20 cellular contexts compared by ENCODE assay signal in the genomic region with DNA sequence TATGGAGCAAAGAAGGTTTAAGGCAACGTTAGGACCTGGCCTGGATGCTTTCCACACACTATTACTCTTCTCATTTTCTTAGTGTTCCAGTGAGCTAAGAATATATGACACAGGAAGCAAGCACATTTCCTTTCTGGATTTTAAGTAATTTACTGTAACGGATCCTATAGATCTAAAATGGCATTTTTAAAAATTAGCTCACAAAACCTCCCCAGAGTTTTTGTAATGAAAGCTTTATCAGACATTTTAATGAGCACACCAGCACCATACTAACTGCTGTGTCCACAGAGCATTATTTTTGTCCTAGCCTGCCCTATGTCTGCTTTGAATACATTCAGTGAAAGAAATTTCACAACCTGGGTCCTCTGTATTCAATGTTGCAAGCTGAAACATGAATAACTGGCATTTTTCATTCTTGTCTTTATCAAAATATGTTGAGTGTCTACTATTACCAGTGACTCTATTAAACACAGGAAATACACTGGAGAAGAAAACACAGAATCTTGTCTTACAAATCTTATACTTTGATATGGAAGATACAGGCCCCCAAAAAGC.
DNase-seq lines count a peak whose midpoint lies in the region; ATAC-seq, FAIRE-seq and TF ChIP-seq lines count a peak whose summit lies in the region.
"Had no signal": no experiment of that assay in that cellular context is flagged by ENCODE, and none has a peak within 500 bp of the region (broad histone marks: within the 10 kb centered on the region; RNA-seq: fewer than 3 reads in every experiment).

No MANE protein-coding gene starts in this region.

- no peak for FAIRE-seq in keratinocyte (lab: Jason Lieb, UNC)
- FAIRE-seq: A549, GM12892, GM19239 had no signal

- peak overlapping the region; percentile 39 for H3K4me2 ChIP-seq in keratinocyte (ENCODE audit: control insufficient read depth, extremely low read depth, insufficient read depth, low read depth, low read length)
- H3K4me2 ChIP-seq: A549, PC-9 had no signal

- H3K36me3 Mint-ChIP-seq in Calu3 (ENCODE audit: insufficient read depth, unreplicated experiment) = no peaks in the 10 kb centered on the region
- H3K36me3 Mint-ChIP-seq: CD4-positive, CD25-positive, alpha-beta regulatory T cell; IgD-negative memory B cell had no signal

- H3K27ac Mint-ChIP-seq in Calu3 (ENCODE audit: unreplicated experiment) = peak overlapping the region; percentile 18
- H3K27ac Mint-ChIP-seq: CD4-positive, CD25-positive, alpha-beta regulatory T cell; IgD-negative memory B cell had no signal

- ATAC-seq in HG03469 (IDR thresholded peaks at IDR 0.05; ENCODE audit: unreplicated experiment) = no peak
- ATAC-seq: A549 had no signal

- H3K9me1 ChIP-seq in keratinocyte (ENCODE audit: control insufficient read depth, extremely low read depth, insufficient read depth, low read length) = no peaks in the 10 kb centered on the region

- no peak overlapping the region for H3K4me3 Mint-ChIP-seq in Calu3 (ENCODE audit: low read depth, unreplicated experiment)
- H3K4me3 Mint-ChIP-seq: CD4-positive, CD25-positive, alpha-beta regulatory T cell; IgD-negative memory B cell had no signal

- intact Hi-C loops in Calu3 (cut with micrococcal nuclease; ENCODE audit: unreplicated experiment) (no loop called here), lower leg skin (cut with DNase I; ENCODE audit: low total_unique reads) (no loop called here)

- H3K9ac ChIP-seq in SK-N-MC (ENCODE audit: insufficient read length) (no peak overlapping the region), keratinocyte (ENCODE audit: control insufficient read depth, extremely low read depth, insufficient read depth, low read length) (no peak overlapping the region)

- H3K79me2 ChIP-seq in keratinocyte (ENCODE audit: control insufficient read depth, insufficient read depth, low read length) = no peaks in the 10 kb centered on the region

- dilution Hi-C loops in keratinocyte (cut with MboI; ENCODE audit: extremely low pct_ligation_motif_present, low sequenced_read_pairs) = no loop called here

- no peaks in the 10 kb centered on the region for H3K36me3 ChIP-seq in SK-N-MC (ENCODE audit: insufficient read depth, low read length)
- H3K36me3 ChIP-seq in keratinocyte (ENCODE audit: control insufficient read depth in 2 of 2, extremely low read depth in 1 of 2, insufficient read depth in 2 of 2, low read length in 2 of 2) = no peaks in the 10 kb centered on the region

- peak overlapping the region; percentile 37 for H3K4me3 ChIP-seq in SK-N-MC
- H3K4me3 ChIP-seq in epithelial cell of esophagus (ENCODE audit: low read length) = no peak overlapping the region
- H3K4me3 ChIP-seq in keratinocyte (ENCODE audit: control insufficient read depth in 2 of 3, extremely low read depth in 1 of 3, insufficient read depth in 2 of 3, low read depth in 1 of 3, low read length in 3 of 3) = no peak overlapping the region
- no peak overlapping the region for H3K4me3 ChIP-seq in lower leg skin (ENCODE audit: low read depth, poor library complexity, severe bottlenecking)
- H3K4me3 ChIP-seq: A549, PC-9 had no signal

- BruUV-seq in Calu3 (replicated peaks; lab: Mats Ljungman, UMichigan) = no TSS peak

- no peak for TF ChIP-seq CTCF in Calu3 (IDR thresholded peaks at IDR 0.05; ENCODE audit: unreplicated experiment)
- no peak for TF ChIP-seq CTCF in epithelial cell of esophagus (IDR thresholded peaks at IDR 0.05; ENCODE audit: insufficient read depth, low read depth, low read length, missing control alignments)
- no peak for TF ChIP-seq CTCF in keratinocyte (optimal IDR thresholded peaks at IDR 0.05 in 1 of 3, IDR thresholded peaks at IDR 0.05 in 1 of 3, conservative IDR thresholded peaks at IDR 0.05 in 1 of 3; ENCODE audit: extremely low read depth in 1 of 3, insufficient read depth in 2 of 3, low read length in 3 of 3)
- TF ChIP-seq CTCF in lower leg skin (IDR thresholded peaks at IDR 0.05) = no peak

- TF ChIP-seq POLR2A in lower leg skin (IDR thresholded peaks at IDR 0.05) = no peak

- CTCF ChIA-PET in Calu3 (lab: Charles Lee) = interaction anchor here (0.7 kb wide), 1 partner anchor 12 kb away, joined by 3 read pairs; no protein-coding TSS in a partner anchor

- H3K4me1 Mint-ChIP-seq in Calu3 (ENCODE audit: low read depth, unreplicated experiment) = peaks cover 25% of the 10 kb centered on the region
- H3K4me1 Mint-ChIP-seq: CD4-positive, CD25-positive, alpha-beta regulatory T cell; IgD-negative memory B cell had no signal

- peaks cover 5% of the 10 kb centered on the region for H3K9me3 Mint-ChIP-seq in Calu3 (ENCODE audit: low read depth, unreplicated experiment)

- H3K27ac ChIP-seq in SK-N-MC = peak overlapping the region; percentile 85
- H3K27ac ChIP-seq in keratinocyte (ENCODE audit: control insufficient read depth, insufficient read depth, low read length) = peak overlapping the region; percentile 33
- H3K27ac ChIP-seq: A549, PC-9 had no signal

- H3K9me3 ChIP-seq in SK-N-MC (ENCODE audit: low read depth, low read length) (no peaks in the 10 kb centered on the region), keratinocyte (ENCODE audit: control insufficient read depth, low read depth, low read length) (no peaks in the 10 kb centered on the region)
- H3K9me3 ChIP-seq: A549 had no signal

- H2AFZ ChIP-seq in keratinocyte (ENCODE audit: control insufficient read depth, low read length) = peak overlapping the region; percentile 50
- H2AFZ ChIP-seq: PC-9 had no signal

- peaks cover 24% of the 10 kb centered on the region for H3K4me1 ChIP-seq in keratinocyte (ENCODE audit: control insufficient read depth, extremely low read depth, insufficient read depth, low read length)

- WGBS in lower leg skin, 2 donors = 20 to 26% methylated on average over 2 of the region's 2 CpGs

- DNase-seq in Calu3 (no peak), SK-N-MC (ENCODE audit: low read depth, low spot score) (peak; percentile 58), epithelial cell of esophagus (ENCODE audit: low read depth) (peak; percentile 93), keratinocyte (ENCODE audit: low read depth, low spot score) (peak; percentile 26), lower leg skin (ENCODE audit: low spot score in 2 of 2) (no peak), HuH-7 (ENCODE audit: low spot score) (no peak)
- no peak for DNase-seq in activated T-cell treated with anti-CD3 and anti-CD28 coated beads, Interleukin-2, amount 50 U/mL, for 1 hour
- DNase-seq: CD4-positive, CD25-positive, alpha-beta regulatory T cell; DMS79; HCEC 1CT; NCI-H146; NCI-H2081 treated with DMSO at 0.1 percent for 48 hours; NCI-H748 treated with DMSO at 0.1 percent for 48 hours; PC-9; SHP77 had no signal

- H4K20me1 ChIP-seq in keratinocyte (ENCODE audit: control insufficient read depth, extremely low read depth, insufficient read depth, low read length) = no peaks in the 10 kb centered on the region

- H3K27me3 ChIP-seq in keratinocyte (ENCODE audit: control insufficient read depth, extremely low read depth, insufficient read depth, low read length) = no peaks in the 10 kb centered on the region

- H3K27me3 Mint-ChIP-seq in Calu3 (ENCODE audit: unreplicated experiment) = no peaks in the 10 kb centered on the region
- H3K27me3 Mint-ChIP-seq: CD4-positive, CD25-positive, alpha-beta regulatory T cell had no signal

Comparison
In these comparisons a context has a peak if more than half of its experiments do, and no peak if none do; other contexts are left out.
1. DNase-seq: peak in SK-N-MC (single experiment), epithelial cell of esophagus (single experiment) and keratinocyte (single experiment); none in Calu3 (single experiment), activated T-cell treated with anti-CD3 and anti-CD28 coated beads, Interleukin-2, amount 50 U/mL, for 1 hour (single experiment), lower leg skin (0 of 2) and HuH-7 (single experiment).